Comparison of ENCODE assay signal across 15 cellular contexts in the genomic region with DNA sequence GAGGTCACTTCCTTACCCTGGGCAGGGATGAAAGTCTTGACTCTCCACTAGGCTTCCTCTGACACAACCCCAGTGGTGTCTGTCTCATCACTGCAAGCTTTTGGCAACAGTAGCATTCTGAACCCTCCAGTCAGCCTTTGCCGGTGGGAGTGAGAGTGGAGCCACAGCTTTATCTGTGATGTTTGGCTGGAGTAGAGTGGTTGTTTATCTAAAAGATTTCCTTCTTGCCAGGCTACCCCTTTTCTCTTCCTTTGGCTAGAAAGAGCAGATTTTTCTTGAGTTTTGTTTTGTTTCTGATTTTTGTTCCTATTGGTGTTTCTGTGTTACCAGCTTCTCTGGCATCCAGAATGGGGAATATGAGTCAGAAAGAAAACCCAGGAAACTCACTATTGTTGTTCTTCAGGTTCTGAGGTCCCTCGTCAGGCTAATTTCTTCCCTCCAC.
DNase-seq lines count a peak whose midpoint lies in the region; ATAC-seq and TF ChIP-seq lines count a peak whose summit lies in the region.
"Had no signal": no experiment of that assay in that cellular context is flagged by ENCODE, and none has a peak within 500 bp of the region (broad histone marks: within the 10 kb centered on the region; RNA-seq: fewer than 3 reads in every experiment).

No MANE protein-coding gene starts in this region.

- peaks cover 3 to 26% of the 10 kb centered on the region in 2 donors for H3K4me1 ChIP-seq in thoracic aorta (ENCODE audit: control insufficient read depth in 1 of 2, low read depth in 2 of 2)
- H3K4me1 ChIP-seq: thyroid gland had no signal

- ATAC-seq in thoracic aorta (ENCODE audit: insufficient number of reproducible peaks, low FRiP score, low read depth), result peak; percentile 44
- ATAC-seq: naive thymus-derived CD8-positive, alpha-beta T cell; sciatic nerve had no signal

- DNase-seq in HT1080 (ENCODE audit: low read depth) (peak; percentile 46), astrocyte of the cerebellum (ENCODE audit: low read depth) (peak; percentile 65), fibroblast of the conjunctiva (ENCODE audit: low read depth) (peak; percentile 32), thoracic aorta (ENCODE audit: low spot score) (no peak), G401 (ENCODE audit: low spot score) (no peak), NCI-H187 treated with DMSO at 0.1 percent for 48 hours (lab: John Stamatoyannopoulos, UW) (no peak), nucleus accumbens (lab: John Stamatoyannopoulos, UW) (no peak)
- DNase-seq: dorsolateral prefrontal cortex; GOT3; left cardiac atrium; MV-4-11; naive thymus-derived CD8-positive, alpha-beta T cell; T-helper 2 cell; thyroid gland had no signal

- H3K36me3 ChIP-seq in thoracic aorta, result no peaks in the 10 kb centered on the region
- H3K36me3 ChIP-seq: thyroid gland had no signal

- in situ Hi-C loops in astrocyte of the cerebellum (cut with HindIII; ENCODE audit: low sequenced_read_pairs), result no loop called here
- in situ Hi-C loops in G401 (cut with HindIII; ENCODE audit: low sequenced_read_pairs), result no loop called here

- no peak for TF ChIP-seq CTCF in astrocyte of the cerebellum (IDR thresholded peaks at IDR 0.05; ENCODE audit: low read depth, low read length, missing control alignments)
- no peak for TF ChIP-seq CTCF in thoracic aorta (IDR thresholded peaks at IDR 0.05)

- H3K9me3 ChIP-seq in thoracic aorta, result no peaks in the 10 kb centered on the region
- H3K9me3 ChIP-seq: thyroid gland had no signal

- H3K4me3 ChIP-seq in astrocyte of the cerebellum (ENCODE audit: low read depth, low read length) (no peak overlapping the region), thoracic aorta (no peak overlapping the region)
- H3K4me3 ChIP-seq: dorsolateral prefrontal cortex, thyroid gland had no signal

- H3K27ac ChIP-seq in thoracic aorta, result peak overlapping the region; percentile 80 to 84
- H3K27ac ChIP-seq: dorsolateral prefrontal cortex, thyroid gland had no signal

- H3K27me3 ChIP-seq in thoracic aorta (replicated peaks; ENCODE audit: insufficient read depth), result no peaks in the 10 kb centered on the region
- H3K27me3 ChIP-seq: dorsolateral prefrontal cortex, thyroid gland had no signal

Comparison
In these comparisons a context has a peak if more than half of its experiments do, and no peak if none do; other contexts are left out.
1. DNase-seq: peak in HT1080 (single experiment), astrocyte of the cerebellum (single experiment) and fibroblast of the conjunctiva (single experiment); none in thoracic aorta (single experiment), G401 (single experiment), NCI-H187 treated with DMSO at 0.1 percent for 48 hours (single experiment) and nucleus accumbens (0 of 56).